Comparison of ENCODE assay signal across 25 cellular contexts in the genomic region with DNA sequence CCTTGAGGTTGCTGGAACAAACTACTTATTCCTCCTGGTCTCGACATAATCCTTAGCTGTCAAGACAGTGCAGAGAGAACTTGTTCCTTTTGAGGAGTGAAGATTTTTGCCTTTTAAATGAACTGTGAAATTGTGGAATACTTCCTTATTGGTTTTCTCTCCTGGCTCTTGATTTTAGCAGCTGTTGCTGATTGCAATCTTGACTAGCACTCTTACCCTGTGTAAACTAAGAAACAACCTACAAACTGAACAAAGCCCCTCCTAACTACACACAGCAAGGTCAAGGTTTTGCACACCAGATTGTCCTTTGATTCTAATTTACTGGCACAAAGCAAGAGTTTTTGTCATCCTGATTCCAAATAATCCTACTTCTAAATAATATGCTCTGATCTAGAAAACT.
"Had no signal": no experiment of that assay in that cellular context is flagged by ENCODE, and none has a peak within 500 bp of the region (broad histone marks: within the 10 kb centered on the region; RNA-seq: fewer than 3 reads in every experiment).

No MANE protein-coding gene starts in this region.

- H3K9me3 Mint-ChIP-seq: activated CD4-positive, alpha-beta memory T cell treated with anti-CD3 and anti-CD28 coated beads for 36 hours; activated CD4-positive, alpha-beta T cell treated with anti-CD3 and anti-CD28 coated beads, Interleukin-2, amount 10 ng/mL, durations not matched to agents 24 days and 14 days; activated naive CD4-positive, alpha-beta T cell treated with anti-CD3 and anti-CD28 coated beads for 36 hours; T-helper 1 cell treated with Interleukin-12 subunit alpha and Interleukin-12 subunit beta and Interleukin-4 antibody, amounts not matched to agents 30 μg/mL and 1 μg/mL, for 36 hours had no signal

- DNase-seq: activated CD4-positive, alpha-beta memory T cell treated with anti-CD3 and anti-CD28 coated beads for 36 hours; activated CD4-positive, alpha-beta T cell treated with anti-CD3 and anti-CD28 coated beads, Interleukin-2, amount 10 ng/mL, durations not matched to agents 24 days and 14 days; activated CD4-positive, CD25-positive, alpha-beta regulatory T cell treated with anti-CD3 and anti-CD28 coated beads, Interleukin-2, amount 50 U/mL, for 72 hours; activated gamma-delta T cell; activated naive CD4-positive, alpha-beta T cell treated with anti-CD3 and anti-CD28 coated beads for 36 hours; activated T-cell treated with anti-CD3 and anti-CD28 coated beads for 4 hours; amniotic stem cell; MG63; MV-4-11; NCI-H1105; NCI-H1436; NCI-H187; NCI-H2081; NCI-H510A treated with DMSO at 0.1 percent for 48 hours; NCI-H69; NK-92 treated with Interleukin-12 subunit alpha and Interleukin-12 subunit beta, amount 100 ng/mL, for 24 hours; OCI-M1; RPMI8226 had no signal

- H3K27me3 ChIP-seq: cardiac muscle cell, MG63 had no signal

- H3K4me3 ChIP-seq: cardiac muscle cell, MG63 had no signal

- ATAC-seq: Panc1, Right ventricle myocardium inferior, SK-N-SH treated with all-trans-retinoic acid at 6 μM for 48 hours, WTC11 had no signal

- H3K4me3 Mint-ChIP-seq: activated CD4-positive, alpha-beta memory T cell treated with anti-CD3 and anti-CD28 coated beads for 36 hours; activated naive CD4-positive, alpha-beta T cell treated with anti-CD3 and anti-CD28 coated beads for 36 hours; brain; T-helper 1 cell treated with Interleukin-12 subunit alpha and Interleukin-12 subunit beta and Interleukin-4 antibody, amounts not matched to agents 30 μg/mL and 1 μg/mL, for 36 hours; WTC11 had no signal

- H3K4me1 Mint-ChIP-seq: brain had no signal

- H3K27ac ChIP-seq: cardiac muscle cell had no signal

- H3K27me3 Mint-ChIP-seq: activated CD4-positive, alpha-beta memory T cell treated with anti-CD3 and anti-CD28 coated beads for 36 hours; activated CD4-positive, alpha-beta T cell treated with anti-CD3 and anti-CD28 coated beads, Interleukin-2, amount 10 ng/mL, durations not matched to agents 24 days and 14 days; brain had no signal

- H3K27ac Mint-ChIP-seq: WTC11 had no signal

- H3K9me3 ChIP-seq: MG63 had no signal
